ENCODE assay signal across 8 cellular contexts in the genomic region with DNA sequence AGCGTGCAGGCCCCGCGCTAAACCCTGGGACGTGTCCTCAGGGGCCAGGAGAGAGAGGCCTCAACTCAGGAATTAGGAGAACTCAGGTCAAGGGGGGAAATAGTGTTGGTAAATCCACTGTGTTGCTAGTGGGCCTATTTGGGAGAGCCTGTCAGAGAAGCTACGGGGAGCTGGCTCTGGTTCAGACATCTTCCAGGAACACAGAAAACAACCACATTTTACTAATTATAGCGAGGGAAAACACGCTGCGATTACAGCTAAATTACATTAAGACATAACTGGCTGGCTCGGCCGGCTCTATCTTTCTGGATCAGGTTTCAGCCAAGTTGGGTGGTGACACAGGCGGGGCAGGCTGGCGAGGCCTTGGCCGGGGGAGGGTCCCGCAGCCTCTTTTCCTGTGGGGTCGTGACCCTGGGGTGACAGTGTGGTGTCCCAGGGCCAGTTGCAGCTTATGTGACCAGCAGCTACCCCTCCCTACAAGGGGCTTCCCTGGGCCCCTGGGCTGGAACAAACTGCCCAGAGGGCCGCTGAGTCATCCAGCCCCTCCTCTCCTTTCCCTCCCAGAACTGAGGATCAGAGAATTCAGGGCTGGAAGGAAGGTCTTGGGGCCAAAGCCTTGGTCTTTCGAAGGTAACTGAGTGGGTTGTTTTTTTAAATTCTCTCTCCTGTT.
DNase-seq lines count a peak whose midpoint lies in the region; ATAC-seq and TF ChIP-seq lines count a peak whose summit lies in the region.

No MANE protein-coding gene starts in this region.

- peak overlapping the region; percentile 16 for H3K18ac ChIP-seq in mesendoderm (ENCODE audit: low read length)

- ATAC-seq in GM18511 (IDR thresholded peaks at IDR 0.05; ENCODE audit: unreplicated experiment): no peak
- ATAC-seq in GM19351 (IDR thresholded peaks at IDR 0.05; ENCODE audit: unreplicated experiment): no peak
- ATAC-seq in HG03432 (IDR thresholded peaks at IDR 0.05; ENCODE audit: unreplicated experiment): no peak

- peak overlapping the region; percentile 23 for H3K9ac ChIP-seq in mesendoderm (ENCODE audit: low read length)

- peak; percentile 79 for DNase-seq in A673 (ENCODE audit: low spot score)
- peak; percentile 85 for DNase-seq in M059J (ENCODE audit: low read depth)
- DNase-seq in dedifferentiated amniotic fluid mesenchymal stem cell (ENCODE audit: extremely low spot score): peak; percentile 84
- DNase-seq in mesendoderm: peak; percentile 89
- no peak for DNase-seq in activated CD8-positive, alpha-beta memory T cell treated with anti-CD3 and anti-CD28 coated beads, Interleukin-2, amount 50 U/mL, for 4 hours

- H2BK120ac ChIP-seq in mesendoderm (ENCODE audit: low read depth, low read length): no peak overlapping the region

- H3K27me3 ChIP-seq in A673 (replicated peaks; ENCODE audit: insufficient read depth, low read depth, low read length, poor library complexity): no peaks in the 10 kb centered on the region
- no peaks in the 10 kb centered on the region for H3K27me3 ChIP-seq in mesendoderm (ENCODE audit: insufficient read depth, low read length, poor library complexity)

- BruUV-seq in A673 (replicated peaks; lab: Mats Ljungman, UMichigan): no TSS peak

- H2BK5ac ChIP-seq in mesendoderm (ENCODE audit: low read length): no peak overlapping the region

- no peak for TF ChIP-seq CTCF in A673 (conservative IDR thresholded peaks at IDR 0.05; ENCODE audit: low read depth, low read length)

- no peaks in the 10 kb centered on the region for H3K79me1 ChIP-seq in mesendoderm (ENCODE audit: low read length)

- peak overlapping the region; percentile 49 for H3K56ac ChIP-seq in mesendoderm (ENCODE audit: low read length)

- peak overlapping the region; percentile 79 for H3K27ac ChIP-seq in A673 (ENCODE audit: low read depth, low read length, poor library complexity, severe bottlenecking)
- no peak overlapping the region for H3K27ac ChIP-seq in mesendoderm (ENCODE audit: low read depth, low read length)

- no peaks in the 10 kb centered on the region for H3K79me2 ChIP-seq in mesendoderm (ENCODE audit: control insufficient read depth, insufficient read depth, low read length)

- H3K23ac ChIP-seq in mesendoderm (ENCODE audit: low read length): no peak overlapping the region

- CTCF ChIA-PET in A673 (lab: Charles Lee): no interaction called here

- no peak overlapping the region for H2AK5ac ChIP-seq in mesendoderm (ENCODE audit: low read length)

- intact Hi-C loops in A673 (cut with micrococcal nuclease; ENCODE audit: unreplicated experiment): loop anchor here (5.0 kb wide), 1 partner anchor 43 kb away; no protein-coding TSS in a partner anchor

- H3K4me2 ChIP-seq in mesendoderm (ENCODE audit: low read length): no peak overlapping the region

- peaks cover 16% of the 10 kb centered on the region for H3K4me1 ChIP-seq in A673 (ENCODE audit: insufficient read depth, low read length, poor library complexity, severe bottlenecking)
- H3K4me1 ChIP-seq in mesendoderm (ENCODE audit: control insufficient read depth, low read depth, low read length): peaks cover 8% of the 10 kb centered on the region

- peak overlapping the region; percentile 23 for H4K5ac ChIP-seq in mesendoderm (ENCODE audit: low read length)

- POLR2A ChIA-PET in A673 (lab: Charles Lee; ENCODE audit: low non-redundant PET): no interaction called here

- no peaks in the 10 kb centered on the region for H3K9me3 ChIP-seq in A673 (ENCODE audit: low read depth, low read length, poor library complexity, severe bottlenecking)

- H3K4me3 ChIP-seq in A673 (ENCODE audit: low read depth, low read length, poor library complexity, severe bottlenecking) (no peak overlapping the region), mesendoderm (ENCODE audit: low read length) (no peak overlapping the region)

- H3K4ac ChIP-seq in mesendoderm (ENCODE audit: low read depth, low read length): no peak overlapping the region

- no peak overlapping the region for H2BK15ac ChIP-seq in mesendoderm (replicated peaks; ENCODE audit: low read depth)

- H4K8ac ChIP-seq in mesendoderm (ENCODE audit: low read depth, low read length): no peak overlapping the region

- WGBS in mesendoderm (ENCODE audit: extremely low coverage, insufficient coverage, low lambda C conversion rate): no CpG with 5 or more reads among the region's 17 CpGs

- no peaks in the 10 kb centered on the region for H3K36me3 ChIP-seq in A673 (ENCODE audit: insufficient read depth, low read length, poor library complexity, severe bottlenecking)
- no peaks in the 10 kb centered on the region for H3K36me3 ChIP-seq in mesendoderm (ENCODE audit: control insufficient read depth, insufficient read depth, low read length)
